In genomic region chr5:13625616-13626198, GRCh38 we compare ENCODE assay signal across 17 cellular contexts.
DNase-seq lines count a peak whose midpoint lies in the region; ATAC-seq, FAIRE-seq and TF ChIP-seq lines count a peak whose summit lies in the region.
"Had no signal": no experiment of that assay in that cellular context is flagged by ENCODE, and none has a peak within 500 bp of the region (broad histone marks: within the 10 kb centered on the region; RNA-seq: fewer than 3 reads in every experiment).

No MANE protein-coding gene starts in this region.

- TF ChIP-seq POLR2A in breast epithelium (IDR thresholded peaks at IDR 0.05): no peak
- no peak for TF ChIP-seq POLR2A in right lobe of liver (IDR thresholded peaks at IDR 0.05)

- peaks cover 37% of the 10 kb centered on the region for H3K9me3 Mint-ChIP-seq in activated T-helper 2 cell treated with anti-CD3 and anti-CD28 coated beads, Interferon-gamma antibody, Interleukin-2, Interleukin-4, amounts not matched to agents 10 μg/mL and 5 μg/mL and 100 μg/mL, durations not matched to agents 14 hours and 24 hours and 36 hours

- H3K36me3 Mint-ChIP-seq in activated T-helper 2 cell treated with anti-CD3 and anti-CD28 coated beads, Interferon-gamma antibody, Interleukin-2, Interleukin-4, amounts not matched to agents 10 μg/mL and 5 μg/mL and 100 μg/mL, durations not matched to agents 14 hours and 24 hours and 36 hours (ENCODE audit: low read depth): no peaks in the 10 kb centered on the region

- no TSS peak for BruUV-seq in mammary epithelial cell (replicated peaks; lab: Mats Ljungman, UMichigan)

- peak; percentile 57 for DNase-seq in mammary epithelial cell
- no peak for DNase-seq in breast epithelium (ENCODE audit: low spot score in 2 of 2)
- DNase-seq in bronchial epithelial cell (ENCODE audit: low read depth): peak; percentile 47
- DNase-seq in right lobe of liver: peak in 2 of 3 donors; percentile 58 to 69
- DNase-seq in stimulated activated CD4-positive, alpha-beta T cell treated with anti-CD3 and anti-CD28 coated beads, Interleukin-15, amount 100 ng/mL, for 24 hours: no peak
- DNase-seq in activated T-helper 2 cell treated with anti-CD3 and anti-CD28 coated beads, Interferon-gamma antibody, Interleukin-2, Interleukin-4, amounts not matched to agents 10 μg/mL and 5 μg/mL and 100 μg/mL, durations not matched to agents 14 hours and 24 hours and 36 hours (ENCODE audit: low spot score): no peak
- no peak for DNase-seq in activated effector memory CD4-positive, alpha-beta T cell treated with Interleukin-2 at 50 U/mL for 16 hours
- DNase-seq: NCI-H1105 treated with DMSO at 0.1 percent for 48 hours, NCI-H187, NCI-H446 treated with DMSO at 0.1 percent for 48 hours, NCI-H748 treated with DMSO at 0.1 percent for 48 hours, PC-9 had no signal

- H3K27me3 ChIP-seq in mammary epithelial cell (ENCODE audit: insufficient read depth, low read length) (no peaks in the 10 kb centered on the region), breast epithelium (no peaks in the 10 kb centered on the region), bronchial epithelial cell (ENCODE audit: control insufficient read depth, insufficient read depth, low read length) (no peaks in the 10 kb centered on the region), right lobe of liver (no peaks in the 10 kb centered on the region)
- H3K27me3 ChIP-seq: BLaER1 had no signal

- no peak overlapping the region for H3K4me2 ChIP-seq in mammary epithelial cell (ENCODE audit: insufficient read depth, low read depth, low read length)
- H3K4me2 ChIP-seq: BLaER1, KMS-11, PC-9 had no signal

- H3K4me1 Mint-ChIP-seq in activated T-helper 2 cell treated with anti-CD3 and anti-CD28 coated beads, Interferon-gamma antibody, Interleukin-2, Interleukin-4, amounts not matched to agents 10 μg/mL and 5 μg/mL and 100 μg/mL, durations not matched to agents 14 hours and 24 hours and 36 hours (ENCODE audit: low read depth): no peaks in the 10 kb centered on the region

- H4K20me1 ChIP-seq in mammary epithelial cell (ENCODE audit: insufficient read depth, low read length): no peaks in the 10 kb centered on the region
- H4K20me1 ChIP-seq: BLaER1 had no signal

- dilution Hi-C loops in mammary epithelial cell (cut with HindIII; ENCODE audit: low sequenced_read_pairs): no loop called here

- no peaks in the 10 kb centered on the region for H3K27me3 Mint-ChIP-seq in activated T-helper 2 cell treated with anti-CD3 and anti-CD28 coated beads, Interferon-gamma antibody, Interleukin-2, Interleukin-4, amounts not matched to agents 10 μg/mL and 5 μg/mL and 100 μg/mL, durations not matched to agents 14 hours and 24 hours and 36 hours (ENCODE audit: low read depth)

- no peak for FAIRE-seq in bronchial epithelial cell (lab: Jason Lieb, UNC)
- FAIRE-seq: GM12878 had no signal

- intact Hi-C loops in mammary epithelial cell (cut with micrococcal nuclease) (no loop called here), breast epithelium (cut with DNase I; ENCODE audit: low total_unique reads) (no loop called here), right lobe of liver (cut with DNase I) (no loop called here)
- intact Hi-C loops in activated T-helper 2 cell treated with anti-CD3 and anti-CD28 coated beads, Interferon-gamma antibody, Interleukin-2, Interleukin-4, amounts not matched to agents 10 μg/mL and 5 μg/mL and 100 μg/mL, durations not matched to agents 14 hours and 24 hours and 36 hours (cut with micrococcal nuclease): no loop called here

- in situ Hi-C loops in mammary epithelial cell (cut with MboI; ENCODE audit: low sequenced_read_pairs in 2 of 2): no loop called here

- H3K9me3 ChIP-seq in mammary epithelial cell (replicated peaks; ENCODE audit: insufficient read depth, low read length) (no peaks in the 10 kb centered on the region), breast epithelium (no peaks in the 10 kb centered on the region), right lobe of liver (no peaks in the 10 kb centered on the region)
- H3K9me3 ChIP-seq: BLaER1 had no signal

- CTCF ChIA-PET in mammary epithelial cell (lab: Charles Lee; ENCODE audit: low non-redundant PET): no interaction called here

- no peak overlapping the region for H3K9ac ChIP-seq in mammary epithelial cell (ENCODE audit: insufficient read depth, low read length)
- H3K9ac ChIP-seq: BLaER1, KMS-11 had no signal

- no peak overlapping the region for H3K27ac ChIP-seq in mammary epithelial cell (ENCODE audit: insufficient read depth, low read depth, low read length)
- no peak overlapping the region for H3K27ac ChIP-seq in breast epithelium
- H3K27ac ChIP-seq in right lobe of liver: peak overlapping the region in 1 of 3 donors; percentile 20
- H3K27ac ChIP-seq: 22Rv1, BLaER1, KMS-11, PC-9 had no signal

- no peak overlapping the region for H3K4me3 Mint-ChIP-seq in activated T-helper 2 cell treated with anti-CD3 and anti-CD28 coated beads, Interferon-gamma antibody, Interleukin-2, Interleukin-4, amounts not matched to agents 10 μg/mL and 5 μg/mL and 100 μg/mL, durations not matched to agents 14 hours and 24 hours and 36 hours (ENCODE audit: low read depth)

- H3K27ac Mint-ChIP-seq in activated T-helper 2 cell treated with anti-CD3 and anti-CD28 coated beads, Interferon-gamma antibody, Interleukin-2, Interleukin-4, amounts not matched to agents 10 μg/mL and 5 μg/mL and 100 μg/mL, durations not matched to agents 14 hours and 24 hours and 36 hours: no peak overlapping the region

- H3K79me2 ChIP-seq in mammary epithelial cell (ENCODE audit: insufficient read depth, low read length): no peaks in the 10 kb centered on the region

- H2AFZ ChIP-seq in mammary epithelial cell (ENCODE audit: low read depth, low read length): peak overlapping the region; percentile 1
- H2AFZ ChIP-seq: PC-9 had no signal

- H3K36me3 ChIP-seq in mammary epithelial cell (ENCODE audit: insufficient read depth, low read length): no peaks in the 10 kb centered on the region
- H3K36me3 ChIP-seq in breast epithelium: no peaks in the 10 kb centered on the region
- no peaks in the 10 kb centered on the region for H3K36me3 ChIP-seq in bronchial epithelial cell (ENCODE audit: control insufficient read depth, insufficient read depth, low read length)
- no peaks in the 10 kb centered on the region for H3K36me3 ChIP-seq in right lobe of liver
- H3K36me3 ChIP-seq: BLaER1 had no signal

- WGBS in mammary epithelial cell (ENCODE audit: low coverage, missing lambda C conversion rate): 0% methylated on average over 1 of the region's 1 CpG
- WGBS in right lobe of liver (ENCODE audit: insufficient coverage, low coverage, low lambda C conversion rate, missing lambda C conversion rate): 75% methylated on average over 1 of the region's 1 CpG

- ATAC-seq in right lobe of liver: peak; percentile 37 to 80 (median 62)
- no peak for ATAC-seq in HG03442 (IDR thresholded peaks at IDR 0.05; ENCODE audit: unreplicated experiment)
- ATAC-seq: GM12878 had no signal

- H3K4me3 ChIP-seq in mammary epithelial cell (replicated peaks in 1 of 3; ENCODE audit: insufficient read depth in 1 of 3, low read depth in 2 of 3, low read length in 3 of 3) (no peak overlapping the region), breast epithelium (no peak overlapping the region), bronchial epithelial cell (ENCODE audit: low read depth, low read length) (no peak overlapping the region), right lobe of liver (no peak overlapping the region)
- H3K4me3 ChIP-seq: BLaER1, GM12878, PC-9 had no signal

- no peak for TF ChIP-seq CTCF in mammary epithelial cell (conservative IDR thresholded peaks at IDR 0.05 in 1 of 2, IDR thresholded peaks at IDR 0.05 in 1 of 2; ENCODE audit: extremely low read depth in 1 of 2, insufficient read depth in 1 of 2, low read depth in 1 of 2, low read length in 2 of 2)
- no peak for TF ChIP-seq CTCF in breast epithelium (IDR thresholded peaks at IDR 0.05)
- TF ChIP-seq CTCF in bronchial epithelial cell (IDR thresholded peaks at IDR 0.05; ENCODE audit: insufficient read depth, low read length, severe bottlenecking): no peak
- no peak for TF ChIP-seq CTCF in right lobe of liver (IDR thresholded peaks at IDR 0.05)

- peaks cover 23% of the 10 kb centered on the region for H3K4me1 ChIP-seq in mammary epithelial cell (ENCODE audit: insufficient read depth, low read length)
- no peaks in the 10 kb centered on the region for H3K4me1 ChIP-seq in breast epithelium
- H3K4me1 ChIP-seq in right lobe of liver: peaks cover 0 to 27% (median 0%) of the 10 kb centered on the region in 4 donors
- H3K4me1 ChIP-seq: BLaER1 had no signal

Comparison
In these comparisons a context has a peak if more than half of its experiments do, and no peak if none do; other contexts are left out.
1. DNase-seq: peak in mammary epithelial cell (single experiment), bronchial epithelial cell (single experiment) and right lobe of liver (2 of 3); none in breast epithelium (0 of 2), stimulated activated CD4-positive, alpha-beta T cell treated with anti-CD3 and anti-CD28 coated beads, Interleukin-15, amount 100 ng/mL, for 24 hours (single experiment), activated T-helper 2 cell treated with anti-CD3 and anti-CD28 coated beads, Interferon-gamma antibody, Interleukin-2, Interleukin-4, amounts not matched to agents 10 μg/mL and 5 μg/mL and 100 μg/mL, durations not matched to agents 14 hours and 24 hours and 36 hours (single experiment) and activated effector memory CD4-positive, alpha-beta T cell treated with Interleukin-2 at 50 U/mL for 16 hours (single experiment).